Comparison of ENCODE assay signal across 22 cellular contexts in the genomic region with DNA sequence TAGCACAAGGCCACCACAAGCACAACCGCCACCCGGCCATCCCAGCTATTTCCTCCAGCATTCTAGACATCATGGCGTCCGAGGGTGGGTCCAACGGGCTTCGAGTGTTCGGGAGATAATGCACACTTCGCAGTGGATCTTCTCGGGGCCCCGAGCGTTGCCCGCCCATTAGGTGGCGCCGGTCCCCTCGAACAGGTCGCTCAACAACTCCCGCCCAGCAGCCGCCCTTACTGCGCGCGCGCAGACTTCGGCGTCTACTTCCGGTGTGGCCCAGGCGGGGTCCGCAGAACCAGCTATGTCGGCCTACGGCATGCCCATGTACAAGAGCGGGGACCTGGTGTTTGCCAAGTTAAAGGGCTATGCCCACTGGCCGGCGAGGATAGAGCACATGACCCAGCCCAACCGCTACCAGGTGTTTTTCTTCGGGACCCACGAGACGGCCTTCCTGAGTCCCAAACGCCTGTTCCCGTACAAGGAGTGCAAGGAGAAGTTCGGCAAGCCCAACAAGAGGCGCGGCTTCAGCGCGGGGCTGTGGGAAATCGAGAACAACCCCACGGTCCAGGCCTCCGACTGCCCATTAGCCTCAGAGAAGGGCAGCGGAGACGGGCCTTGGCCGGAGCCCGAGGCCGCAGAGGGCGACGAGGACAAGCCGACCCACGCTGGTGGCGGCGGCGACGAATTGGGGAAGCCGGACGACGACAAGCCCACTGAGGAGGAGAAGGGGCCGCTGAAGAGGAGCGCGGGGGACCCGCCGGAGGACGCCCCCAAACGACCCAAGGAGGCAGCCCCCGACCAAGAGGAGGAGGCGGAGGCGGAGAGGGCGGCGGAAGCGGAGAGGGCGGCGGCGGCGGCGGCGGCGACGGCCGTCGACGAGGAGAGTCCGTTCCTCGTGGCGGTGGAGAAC. TPM values are rescaled to one million over a fixed set of nuclear protein-coding genes. Genes with fewer than 3 reads are reported as not detected.
"Had no signal": no experiment of that assay in that cellular context is flagged by ENCODE, and none has a peak within 500 bp of the region (broad histone marks: within the 10 kb centered on the region; RNA-seq: fewer than 3 reads in every experiment).

A gene (plus strand): TSS at position 286 of the 904 bp plus-strand sequence. CDS start 10 bp downstream, at position 296.

- H3K27ac ChIP-seq: body of pancreas, esophagus squamous epithelium, hepatocyte, ovary, thyroid gland, uterus had no signal

- H3K79me2 ChIP-seq: hepatocyte had no signal

- DNase-seq: activated B cell treated with CpG ODN at 0.5 μM for 24 hours; activated CD4-positive, alpha-beta T cell treated with anti-CD3 and anti-CD28 coated beads for 48 hours; activated CD8-positive, alpha-beta memory T cell treated with anti-CD3 and anti-CD28 coated beads, Interleukin-2, amount 50 U/mL, for 48 hours; activated naive CD8-positive, alpha-beta T cell treated with anti-CD3 and anti-CD28 coated beads for 36 hours; activated T-cell treated with anti-CD3 and anti-CD28 coated beads, Interleukin-2, amount 50 U/mL, for 72 hours; effector CD8-positive, alpha-beta T cell; esophagus squamous epithelium; stimulated activated CD4-positive, alpha-beta T cell treated with anti-CD3 and anti-CD28 coated beads, Interleukin-12 subunit alpha, Interleukin-12 subunit beta, amount 100 ng/mL, for 4 hours; thyroid gland; uterus had no signal

- H3K4me2 ChIP-seq: hepatocyte had no signal

- H2AFZ ChIP-seq: hepatocyte had no signal

- H3K4me1 ChIP-seq: body of pancreas, esophagus squamous epithelium, thyroid gland, uterus had no signal

- H3K4me3 Mint-ChIP-seq: activated B cell treated with CpG ODN at 0.5 μM for 24 hours; activated naive CD8-positive, alpha-beta T cell treated with anti-CD3 and anti-CD28 coated beads for 36 hours; activated T-cell treated with anti-CD3 and anti-CD28 coated beads, Interleukin-2, amount 50 U/mL, for 72 hours; central memory CD8-positive, alpha-beta T cell; neural crest cell; stimulated activated effector memory CD8-positive, alpha-beta T cell treated with anti-CD3 and anti-CD28 coated beads, Interleukin-12 subunit alpha, Interleukin-12 subunit beta, amount 100 ng/mL, for 72 hours had no signal

- H3K9me3 Mint-ChIP-seq: activated B cell treated with CpG ODN at 0.5 μM for 24 hours; activated naive CD8-positive, alpha-beta T cell treated with anti-CD3 and anti-CD28 coated beads for 36 hours; central memory CD8-positive, alpha-beta T cell had no signal

- FAIRE-seq: endothelial cell of umbilical vein, TTC549 had no signal

- H3K36me3 ChIP-seq: esophagus squamous epithelium, ovary, thyroid gland, uterus had no signal

- H3K4me1 Mint-ChIP-seq: activated B cell treated with CpG ODN at 0.5 μM for 24 hours; activated naive CD8-positive, alpha-beta T cell treated with anti-CD3 and anti-CD28 coated beads for 36 hours; central memory CD8-positive, alpha-beta T cell; stimulated activated effector memory CD8-positive, alpha-beta T cell treated with anti-CD3 and anti-CD28 coated beads, Interleukin-12 subunit alpha, Interleukin-12 subunit beta, amount 100 ng/mL, for 72 hours had no signal

- H3K36me3 Mint-ChIP-seq: activated naive CD8-positive, alpha-beta T cell treated with anti-CD3 and anti-CD28 coated beads for 36 hours; stimulated activated effector memory CD8-positive, alpha-beta T cell treated with anti-CD3 and anti-CD28 coated beads, Interleukin-12 subunit alpha, Interleukin-12 subunit beta, amount 100 ng/mL, for 72 hours had no signal

- H3K4me3 ChIP-seq: body of pancreas, esophagus squamous epithelium, hepatocyte, ovary, thyroid gland, uterus had no signal

- H3K27me3 ChIP-seq: body of pancreas, esophagus squamous epithelium, hepatocyte, ovary, thyroid gland, uterus had no signal

- ATAC-seq: activated T-cell treated with anti-CD3 and anti-CD28 coated beads, Interleukin-2, amount 50 U/mL, for 72 hours; body of pancreas; stimulated activated effector memory CD8-positive, alpha-beta T cell treated with anti-CD3 and anti-CD28 coated beads, Interleukin-12 subunit alpha, Interleukin-12 subunit beta, amount 100 ng/mL, for 72 hours had no signal

- H3K27ac Mint-ChIP-seq: activated B cell treated with CpG ODN at 0.5 μM for 24 hours; activated naive CD8-positive, alpha-beta T cell treated with anti-CD3 and anti-CD28 coated beads for 36 hours; activated T-cell treated with anti-CD3 and anti-CD28 coated beads, Interleukin-2, amount 50 U/mL, for 72 hours; stimulated activated effector memory CD8-positive, alpha-beta T cell treated with anti-CD3 and anti-CD28 coated beads, Interleukin-12 subunit alpha, Interleukin-12 subunit beta, amount 100 ng/mL, for 72 hours had no signal

- H3K9me3 ChIP-seq: body of pancreas, ovary, thyroid gland, uterus had no signal

- H3K27me3 Mint-ChIP-seq: activated B cell treated with CpG ODN at 0.5 μM for 24 hours; activated naive CD8-positive, alpha-beta T cell treated with anti-CD3 and anti-CD28 coated beads for 36 hours; central memory CD8-positive, alpha-beta T cell had no signal

RNA-seq across cellular contexts. Expression of the gene that starts here (rescaled TPM):
- total RNA-seq: activated B cell treated with CpG ODN at 0.5 μM for 24 hours; activated naive CD8-positive, alpha-beta T cell treated with anti-CD3 and anti-CD28 coated beads for 36 hours; activated T-cell treated with anti-CD3 and anti-CD28 coated beads, Interleukin-2, amount 50 U/mL, for 72 hours; body of pancreas; endothelial cell of umbilical vein; esophagus squamous epithelium; fibroblast of villous mesenchyme; glomerular endothelial cell; hepatocyte; lung microvascular endothelial cell; neural crest cell; ovary; T-helper 2 cell treated with Interferon-gamma antibody and Interleukin-4, amounts not matched to agents 100 ng/mL and 5 ng/mL, for 36 hours; uterus had no signal
- polyA plus RNA-seq: endothelial cell of umbilical vein, hepatocyte had no signal
